ENCODE assay signal across 14 cellular contexts in genomic region chr5:149796025-149796424, GRCh38.
DNase-seq lines count a peak whose midpoint lies in the region; ATAC-seq lines count a peak whose summit lies in the region.
"Had no signal": no experiment of that assay in that cellular context is flagged by ENCODE, and none has a peak within 500 bp of the region (broad histone marks: within the 10 kb centered on the region; RNA-seq: fewer than 3 reads in every experiment).

No MANE protein-coding gene starts in this region.

- intact Hi-C loops in left cardiac atrium (cut with DNase I) (no loop called here), Right ventricle myocardium superior (cut with DNase I) (no loop called here)

- DNase-seq in left cardiac atrium (no peak), Right ventricle myocardium superior (no peak), SK-N-DZ (ENCODE audit: low spot score) (peak; percentile 56), left kidney (ENCODE audit: low read depth, low spot score) (peak; percentile 94), GDM1 (lab: John Stamatoyannopoulos, UW) (no peak), DMS153 (lab: John Stamatoyannopoulos, UW) (no peak)
- DNase-seq: activated naive CD4-positive, alpha-beta T cell treated with Interleukin-2 at 50 U/mL for 16 hours; naive B cell; NCI-H226; stimulated activated CD4-positive, alpha-beta T cell treated with anti-CD3 and anti-CD28 coated beads, Interleukin-1b, Interleukin-23, amount 100 ng/mL, for 48 hours; testis had no signal

- ATAC-seq in left cardiac atrium (peak; percentile 18 to 23), Right ventricle myocardium superior (ENCODE audit: poor library complexity) (no peak), HG03108 (IDR thresholded peaks at IDR 0.05; ENCODE audit: unreplicated experiment) (no peak), GM21526 (IDR thresholded peaks at IDR 0.05; ENCODE audit: low FRiP score, unreplicated experiment) (no peak)
- ATAC-seq: activated CD4-positive, CD25-positive, alpha-beta regulatory T cell treated with anti-CD3 and anti-CD28 coated beads, Interleukin-2, amount 50 U/mL, for 24 hours had no signal

Comparison
In these comparisons a context has a peak if more than half of its experiments do, and no peak if none do; other contexts are left out.
1. ATAC-seq: peak in left cardiac atrium (2 of 2); none in Right ventricle myocardium superior (single experiment), HG03108 (single experiment) and GM21526 (single experiment).
2. DNase-seq: peak in SK-N-DZ (single experiment) and left kidney (single experiment); none in left cardiac atrium (single experiment), Right ventricle myocardium superior (single experiment), GDM1 (single experiment) and DMS153 (single experiment).